Comparison of ENCODE assay signal across 8 cellular contexts in the genomic region with DNA sequence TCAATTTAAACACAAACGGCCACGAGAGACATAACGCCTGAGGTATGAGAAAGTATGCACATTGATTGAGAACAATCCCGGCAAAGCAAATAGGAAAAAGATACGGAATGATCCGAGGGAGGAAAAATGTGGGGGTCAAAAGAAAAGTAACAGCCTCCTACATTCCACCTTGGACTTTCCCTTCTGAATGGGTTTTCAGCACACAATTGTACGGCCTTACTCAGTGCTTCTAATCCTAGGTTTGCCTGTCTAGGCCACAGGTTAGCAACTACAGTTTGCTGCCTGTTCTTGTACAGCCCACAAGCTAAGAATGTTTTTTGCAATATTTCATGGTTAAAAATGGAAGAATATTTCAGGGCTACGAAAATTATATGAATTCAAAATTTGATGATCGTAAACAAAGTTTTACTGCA. TPM values are rescaled to one million over a fixed set of nuclear protein-coding genes. Genes with fewer than 3 reads are reported as not detected.
DNase-seq lines count a peak whose midpoint lies in the region; TF ChIP-seq lines count a peak whose summit lies in the region.

No MANE protein-coding gene starts in this region.

- H3K9ac ChIP-seq in mesendoderm (ENCODE audit: low read length): no peak overlapping the region

- H2AK5ac ChIP-seq in mesendoderm (ENCODE audit: low read length): no peak overlapping the region

- no peak overlapping the region for H3K23ac ChIP-seq in mesendoderm (ENCODE audit: low read length)

- H3K36me3 ChIP-seq in mesendoderm (ENCODE audit: control insufficient read depth, insufficient read depth, low read length): no peaks in the 10 kb centered on the region
- H3K36me3 ChIP-seq in tibial nerve: no peaks in the 10 kb centered on the region

- H3K79me2 ChIP-seq in mesendoderm (ENCODE audit: control insufficient read depth, insufficient read depth, low read length): no peaks in the 10 kb centered on the region

- H2BK15ac ChIP-seq in mesendoderm (replicated peaks; ENCODE audit: low read depth): no peak overlapping the region

- H3K79me1 ChIP-seq in mesendoderm (ENCODE audit: low read length): no peaks in the 10 kb centered on the region

- H2BK120ac ChIP-seq in mesendoderm (ENCODE audit: low read depth, low read length): no peak overlapping the region

- no peak overlapping the region for H3K18ac ChIP-seq in mesendoderm (ENCODE audit: low read length)

- H3K4me1 ChIP-seq in mesendoderm (ENCODE audit: control insufficient read depth, low read depth, low read length): no peaks in the 10 kb centered on the region
- peaks cover 0 to 20% (median 0%) of the 10 kb centered on the region in 4 donors for H3K4me1 ChIP-seq in tibial nerve

- TF ChIP-seq CTCF in tibial nerve (IDR thresholded peaks at IDR 0.05): no peak

- H4K5ac ChIP-seq in mesendoderm (ENCODE audit: low read length): no peak overlapping the region

- no peak for TF ChIP-seq EP300 in tibial nerve (IDR thresholded peaks at IDR 0.05)

- H3K27ac ChIP-seq in cingulate gyrus (ENCODE audit: low read depth, low read length): peak overlapping the region; percentile 87
- no peak overlapping the region for H3K27ac ChIP-seq in mesendoderm (ENCODE audit: low read depth, low read length)
- H3K27ac ChIP-seq in tibial nerve: peak overlapping the region; percentile 55 to 85 (median 72)

- H3K4me2 ChIP-seq in mesendoderm (ENCODE audit: low read length): no peak overlapping the region

- no peak overlapping the region for H2BK5ac ChIP-seq in mesendoderm (ENCODE audit: low read length)

- peaks cover 0 to 4% (median 2%) of the 10 kb centered on the region in 4 donors for H3K9me3 ChIP-seq in tibial nerve

- H3K27me3 ChIP-seq in mesendoderm (ENCODE audit: insufficient read depth, low read length, poor library complexity): no peaks in the 10 kb centered on the region
- peaks cover 0 to 9% of the 10 kb centered on the region in 2 donors for H3K27me3 ChIP-seq in tibial nerve

- TF ChIP-seq POLR2A in tibial nerve (IDR thresholded peaks at IDR 0.05): no peak

- DNase-seq in NCI-H748 (lab: John Stamatoyannopoulos, UW; ENCODE audit: unreplicated experiment): peak; percentile 59
- DNase-seq in NCI-H748 treated with DMSO at 0.1 percent for 48 hours (lab: John Stamatoyannopoulos, UW): no peak
- DNase-seq in mesendoderm: no peak
- DNase-seq in tibial nerve (ENCODE audit: low spot score in 2 of 2): no peak
- no peak for DNase-seq in anterior cingulate cortex (lab: John Stamatoyannopoulos, UW)
- DNase-seq in COR-L47 (lab: John Stamatoyannopoulos, UW): no peak
- DNase-seq in NCI-H187 treated with DMSO at 0.1 percent for 48 hours (lab: John Stamatoyannopoulos, UW): no peak

- WGBS in mesendoderm (ENCODE audit: extremely low coverage, insufficient coverage, low lambda C conversion rate): no CpG with 5 or more reads among the region's 9 CpGs
- WGBS in tibial nerve, 2 donors: 41 to 44% methylated on average over 9 of the region's 9 CpGs

- H3K4ac ChIP-seq in mesendoderm (ENCODE audit: low read depth, low read length): no peak overlapping the region

- H3K4me3 ChIP-seq in mesendoderm (ENCODE audit: low read length) (no peak overlapping the region), tibial nerve (peak overlapping the region; percentile 45 to 64 (median 59))

- H4K8ac ChIP-seq in mesendoderm (ENCODE audit: low read depth, low read length): peak overlapping the region; percentile 31

- peak overlapping the region; percentile 93 for H3K56ac ChIP-seq in mesendoderm (ENCODE audit: low read length)

RNA-seq across cellular contexts. Expression of a gene that starts 46.2 kb away (rescaled TPM):
- 45.3 TPM for polyA plus RNA-seq in mesendoderm (2013, experiment 1 of 2)
- 47.8 TPM for polyA plus RNA-seq in mesendoderm (2013, experiment 2 of 2)
- total RNA-seq in tibial nerve: 10 to 100 TPM; 17.8 to 28.5 (median 23.8) TPM

RNA-seq across cellular contexts. Expression of a gene that starts 51.9 kb away (rescaled TPM):
- polyA plus RNA-seq in mesendoderm (2013, experiment 1 of 2): not detected
- not detected for polyA plus RNA-seq in mesendoderm (2013, experiment 2 of 2)
- not detected for total RNA-seq in tibial nerve
